In the genomic region with DNA sequence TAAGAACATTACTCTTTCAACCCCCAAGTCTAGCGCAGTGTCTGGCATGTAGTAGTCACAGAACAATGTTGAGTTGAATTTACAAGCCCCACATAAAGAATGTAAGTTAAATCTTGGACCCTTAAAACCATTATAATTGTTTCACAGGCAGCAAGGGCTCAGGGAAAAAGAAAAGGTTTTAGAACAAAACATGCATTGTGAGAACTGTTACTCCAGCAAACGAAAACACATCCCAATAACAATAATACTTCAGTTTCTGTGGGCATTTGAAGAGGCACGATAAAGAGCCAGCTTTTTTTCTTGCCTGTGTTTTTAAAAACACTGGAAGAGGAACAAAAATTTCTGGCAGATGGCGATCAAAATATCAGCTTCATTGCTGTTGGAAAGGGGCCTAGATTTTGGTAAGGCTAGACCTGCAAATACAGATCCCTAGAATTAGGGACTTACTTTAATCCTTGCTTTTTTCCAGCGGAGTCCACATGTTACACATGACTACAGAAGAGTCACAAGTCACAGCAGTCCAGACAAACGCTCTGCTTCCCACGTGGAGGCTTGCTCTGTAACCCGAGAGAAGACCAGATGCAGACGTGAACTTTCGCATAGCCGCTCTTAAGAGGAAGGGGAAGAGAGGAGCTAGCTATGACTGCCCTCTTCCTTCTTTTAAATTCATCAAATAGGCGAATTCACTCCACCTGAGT, we compare ENCODE assay signal across 10 cellular contexts.
DNase-seq lines count a peak whose midpoint lies in the region; ATAC-seq and TF ChIP-seq lines count a peak whose summit lies in the region.
"Had no signal": no experiment of that assay in that cellular context is flagged by ENCODE, and none has a peak within 500 bp of the region (broad histone marks: within the 10 kb centered on the region; RNA-seq: fewer than 3 reads in every experiment).

No MANE protein-coding gene starts in this region.

- no peaks in the 10 kb centered on the region for H3K27me3 ChIP-seq in GM23338 (ENCODE audit: insufficient read depth)
- no peaks in the 10 kb centered on the region for H3K27me3 ChIP-seq in vagina
- H3K27me3 ChIP-seq: SJSA1 had no signal

- H4K20me1 ChIP-seq in GM23338 (replicated peaks; ENCODE audit: insufficient read depth): no peaks in the 10 kb centered on the region

- no peak overlapping the region for H3K27ac ChIP-seq in GM23338 (ENCODE audit: low read depth)
- H3K27ac ChIP-seq in vagina: no peak overlapping the region
- H3K27ac ChIP-seq: SJSA1 had no signal

- H3K9me3 Mint-ChIP-seq in GM23338: no peaks in the 10 kb centered on the region
- H3K9me3 Mint-ChIP-seq: activated naive CD4-positive, alpha-beta T cell treated with anti-CD3 and anti-CD28 coated beads, Interleukin-2, amount 50 U/mL, for 72 hours had no signal

- TF ChIP-seq POLR2A in vagina (IDR thresholded peaks at IDR 0.05): no peak

- H3F3A ChIP-seq in GM23338 (replicated peaks; ENCODE audit: low read depth): no peaks in the 10 kb centered on the region

- H3K36me3 Mint-ChIP-seq in GM23338 (ENCODE audit: low read depth): no peaks in the 10 kb centered on the region
- H3K36me3 Mint-ChIP-seq: activated naive CD4-positive, alpha-beta T cell treated with anti-CD3 and anti-CD28 coated beads, Interleukin-2, amount 50 U/mL, for 72 hours had no signal

- H3K9me2 ChIP-seq in GM23338 (ENCODE audit: insufficient read depth): no peaks in the 10 kb centered on the region

- peaks cover 5% of the 10 kb centered on the region for H3K27me3 Mint-ChIP-seq in GM23338 (ENCODE audit: insufficient read depth, low read depth, poor library complexity)

- H3K4me2 ChIP-seq in GM23338: peak overlapping the region; percentile 1; the same call in 1 of the 2 replicates

- H3K36me3 ChIP-seq in GM23338 (ENCODE audit: insufficient read depth) (no peaks in the 10 kb centered on the region), vagina (no peaks in the 10 kb centered on the region)
- H3K36me3 ChIP-seq: SJSA1 had no signal

- no peak overlapping the region for H3K27ac Mint-ChIP-seq in GM23338
- H3K27ac Mint-ChIP-seq: activated naive CD4-positive, alpha-beta T cell treated with anti-CD3 and anti-CD28 coated beads, Interleukin-2, amount 50 U/mL, for 72 hours had no signal

- DNase-seq in GM23338 (ENCODE audit: low spot score) (peak; percentile 54), NOMO-1 (lab: John Stamatoyannopoulos, UW; ENCODE audit: unreplicated experiment in 2 of 2) (peak; percentile 77 to 95), head of caudate nucleus (peak in 29 of 42 donors; percentile 1 to 59 (median 14)), sciatic nerve (ENCODE audit: low spot score) (peak; percentile 65), kidney glomerular epithelial cell (lab: John Stamatoyannopoulos, UW) (no peak), vagina (ENCODE audit: extremely low spot score in 2 of 2) (no peak)
- no peak for DNase-seq in effector CD8-positive, alpha-beta T cell (lab: John Stamatoyannopoulos, UW)

- TF ChIP-seq CTCF in GM23338 (conservative IDR thresholded peaks at IDR 0.05; ENCODE audit: low read depth in 2 of 2) (no peak), vagina (IDR thresholded peaks at IDR 0.05) (no peak)

- ATAC-seq in GM23338 (peak; percentile 67), sciatic nerve (peak; percentile 96), GM21381 (IDR thresholded peaks at IDR 0.05; ENCODE audit: unreplicated experiment) (no peak)
- ATAC-seq: activated naive CD4-positive, alpha-beta T cell treated with anti-CD3 and anti-CD28 coated beads, Interleukin-2, amount 50 U/mL, for 72 hours had no signal

- H3K79me2 ChIP-seq in GM23338 (replicated peaks; ENCODE audit: insufficient read depth): no peaks in the 10 kb centered on the region

- peaks cover 11% of the 10 kb centered on the region for H3K4me1 ChIP-seq in GM23338 (ENCODE audit: insufficient read depth)
- H3K4me1 ChIP-seq in vagina: peaks cover 11% of the 10 kb centered on the region

- intact Hi-C loops in head of caudate nucleus (cut with DNase I): no loop called here
- intact Hi-C loops in sciatic nerve (cut with DNase I): no loop called here
- intact Hi-C loops in vagina (cut with DNase I): no loop called here

- H3K4me1 Mint-ChIP-seq in GM23338: peaks cover 38% of the 10 kb centered on the region

- H3K4me3 ChIP-seq in GM23338 (no peak overlapping the region), vagina (no peak overlapping the region)
- H3K4me3 ChIP-seq: SJSA1 had no signal

- H2AFZ ChIP-seq in GM23338: peak overlapping the region; percentile 67; the same call in 1 of the 2 replicates

- H3K9me3 ChIP-seq in vagina: no peaks in the 10 kb centered on the region
- H3K9me3 ChIP-seq: SJSA1 had no signal

- no peak overlapping the region for H3K4me3 Mint-ChIP-seq in GM23338

TF ChIP-seq in GM23338, 12 proteins besides CTCF, POLR2A, EP300 and RAD21:
- no peak for TF ChIP-seq EZH2 (IDR thresholded peaks at IDR 0.05; ENCODE audit: low read depth, unreplicated experiment)
- TF ChIP-seq, protein P1, sequence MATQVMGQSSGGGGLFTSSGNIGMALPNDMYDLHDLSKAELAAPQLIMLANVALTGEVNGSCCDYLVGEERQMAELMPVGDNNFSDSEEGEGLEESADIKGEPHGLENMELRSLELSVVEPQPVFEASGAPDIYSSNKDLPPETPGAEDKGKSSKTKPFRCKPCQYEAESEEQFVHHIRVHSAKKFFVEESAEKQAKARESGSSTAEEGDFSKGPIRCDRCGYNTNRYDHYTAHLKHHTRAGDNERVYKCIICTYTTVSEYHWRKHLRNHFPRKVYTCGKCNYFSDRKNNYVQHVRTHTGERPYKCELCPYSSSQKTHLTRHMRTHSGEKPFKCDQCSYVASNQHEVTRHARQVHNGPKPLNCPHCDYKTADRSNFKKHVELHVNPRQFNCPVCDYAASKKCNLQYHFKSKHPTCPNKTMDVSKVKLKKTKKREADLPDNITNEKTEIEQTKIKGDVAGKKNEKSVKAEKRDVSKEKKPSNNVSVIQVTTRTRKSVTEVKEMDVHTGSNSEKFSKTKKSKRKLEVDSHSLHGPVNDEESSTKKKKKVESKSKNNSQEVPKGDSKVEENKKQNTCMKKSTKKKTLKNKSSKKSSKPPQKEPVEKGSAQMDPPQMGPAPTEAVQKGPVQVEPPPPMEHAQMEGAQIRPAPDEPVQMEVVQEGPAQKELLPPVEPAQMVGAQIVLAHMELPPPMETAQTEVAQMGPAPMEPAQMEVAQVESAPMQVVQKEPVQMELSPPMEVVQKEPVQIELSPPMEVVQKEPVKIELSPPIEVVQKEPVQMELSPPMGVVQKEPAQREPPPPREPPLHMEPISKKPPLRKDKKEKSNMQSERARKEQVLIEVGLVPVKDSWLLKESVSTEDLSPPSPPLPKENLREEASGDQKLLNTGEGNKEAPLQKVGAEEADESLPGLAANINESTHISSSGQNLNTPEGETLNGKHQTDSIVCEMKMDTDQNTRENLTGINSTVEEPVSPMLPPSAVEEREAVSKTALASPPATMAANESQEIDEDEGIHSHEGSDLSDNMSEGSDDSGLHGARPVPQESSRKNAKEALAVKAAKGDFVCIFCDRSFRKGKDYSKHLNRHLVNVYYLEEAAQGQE (IDR thresholded peaks at IDR 0.05; ENCODE audit: unreplicated experiment): no peak
TF ChIP-seq in GM23338: peak in this region for 0.

Comparison
In these comparisons a context has a peak if more than half of its experiments do, and no peak if none do; other contexts are left out.
1. DNase-seq: peak in GM23338 (single experiment), NOMO-1 (2 of 2), head of caudate nucleus (29 of 42) and sciatic nerve (single experiment); none in kidney glomerular epithelial cell (single experiment), vagina (0 of 2) and effector CD8-positive, alpha-beta T cell (single experiment).